Comparison of ENCODE assay signal across 18 cellular contexts in genomic region chr11:68022531-68022930, GRCh38. TPM values are rescaled to one million over a fixed set of nuclear protein-coding genes. Genes with fewer than 3 reads are reported as not detected.
A peak's percentile ranks its signal among the peaks of the same experiment; 100 is the strongest.
DNase-seq lines count a peak whose midpoint lies in the region; ATAC-seq and TF ChIP-seq lines count a peak whose summit lies in the region.
"Had no signal": no experiment of that assay in that cellular context is flagged by ENCODE, and none has a peak within 500 bp of the region (broad histone marks: within the 10 kb centered on the region; RNA-seq: fewer than 3 reads in every experiment).

No MANE protein-coding gene starts in this region.

- H3K27me3 Mint-ChIP-seq in T-helper 17 cell, result peaks cover 5% of the 10 kb centered on the region
- H3K27me3 Mint-ChIP-seq: CD4-positive, alpha-beta T cell had no signal

- peaks cover 2% of the 10 kb centered on the region for H3K79me1 ChIP-seq in neuronal stem cell (ENCODE audit: low read depth, low read length)

- peaks cover 40% of the 10 kb centered on the region for H3K4me1 ChIP-seq in BLaER1
- H3K4me1 ChIP-seq in neuronal stem cell (ENCODE audit: control insufficient read depth in 2 of 2, insufficient read depth in 1 of 2, low read depth in 1 of 2, low read length in 2 of 2), result peaks cover 10 to 16% of the 10 kb centered on the region in 2 donors
- no peaks in the 10 kb centered on the region for H3K4me1 ChIP-seq in prostate gland (replicated peaks)
- H3K4me1 ChIP-seq: BE2C had no signal

- H4K8ac ChIP-seq in neuronal stem cell (ENCODE audit: low read depth, low read length), result no peak overlapping the region

- H3K36me3 ChIP-seq in BLaER1 (peaks cover 29% of the 10 kb centered on the region; the same call in 1 of the 2 replicates), neuronal stem cell (replicated peaks in 1 of 2; ENCODE audit: control insufficient read depth in 2 of 2, insufficient read depth in 2 of 2, low read length in 2 of 2) (peaks cover 0 to 12% of the 10 kb centered on the region in 2 donors), prostate gland (no peaks in the 10 kb centered on the region)
- H3K36me3 ChIP-seq: BE2C had no signal

- no peaks in the 10 kb centered on the region for H3K4me1 Mint-ChIP-seq in T-helper 17 cell

- H3K27me3 ChIP-seq in BLaER1 (no peaks in the 10 kb centered on the region), neuronal stem cell (ENCODE audit: control insufficient read depth in 3 of 3, insufficient read depth in 3 of 3, low read depth in 1 of 3, low read length in 3 of 3) (no peaks in the 10 kb centered on the region), prostate gland (replicated peaks; ENCODE audit: insufficient read depth) (no peaks in the 10 kb centered on the region)
- H3K27me3 ChIP-seq: BE2C; BLaER1 treated with 17β-estradiol and CSF1 and Interleukin-3, amounts not matched to agents 10 nM and 100 nM had no signal

- no peak overlapping the region for H3K4me3 Mint-ChIP-seq in T-helper 17 cell
- H3K4me3 Mint-ChIP-seq: CD4-positive, alpha-beta T cell; CD8-positive, alpha-beta T cell had no signal

- no peak overlapping the region for H2BK5ac ChIP-seq in neuronal stem cell (ENCODE audit: low read length)

- H2BK120ac ChIP-seq in neuronal stem cell (ENCODE audit: low read depth, low read length), result no peak overlapping the region

- H3K9ac ChIP-seq in BLaER1, result no peak overlapping the region
- peak overlapping the region; percentile 39 for H3K9ac ChIP-seq in neuronal stem cell (ENCODE audit: low read depth, low read length, poor library complexity)

- TF ChIP-seq CTCF in RWPE1 (conservative IDR thresholded peaks at IDR 0.05; ENCODE audit: low read depth) (no peak), prostate gland (IDR thresholded peaks at IDR 0.05) (no peak)

- H3K27ac ChIP-seq in BLaER1 (peak overlapping the region; percentile 58; the same call in 1 of the 2 replicates), RWPE1 (peak overlapping the region; percentile 35), neuronal stem cell (replicated peaks; ENCODE audit: low read length) (no peak overlapping the region), prostate gland (no peak overlapping the region)
- H3K27ac ChIP-seq: C4-2B had no signal

- no peak overlapping the region for H3K18ac ChIP-seq in neuronal stem cell (ENCODE audit: low read length)

- no peak overlapping the region for H2AFZ ChIP-seq in neuronal stem cell (ENCODE audit: low read length)

- H2BK12ac ChIP-seq in neuronal stem cell (ENCODE audit: low read length), result no peak overlapping the region

- H3K36me3 Mint-ChIP-seq in T-helper 17 cell (ENCODE audit: low read depth), result no peaks in the 10 kb centered on the region
- H3K36me3 Mint-ChIP-seq: CD8-positive, alpha-beta T cell had no signal

- no peaks in the 10 kb centered on the region for H4K20me1 ChIP-seq in BLaER1

- WGBS in neuronal stem cell (ENCODE audit: extremely low coverage in 2 of 2, insufficient read length in 2 of 2, insufficient replicate concordance in 1 of 2), 2 donors, result no CpG with 5 or more reads among the region's 13 CpGs
- 86% methylated on average over 13 of the region's 13 CpGs for WGBS in prostate gland

- H3K27ac Mint-ChIP-seq in T-helper 17 cell, result no peak overlapping the region
- H3K27ac Mint-ChIP-seq: CD4-positive, alpha-beta T cell; CD8-positive, alpha-beta T cell had no signal

- POLR2A ChIA-PET in RWPE1 (lab: Yijun Ruan, JAX; ENCODE audit: low non-redundant PET), result no interaction called here

- H4K91ac ChIP-seq in neuronal stem cell (ENCODE audit: low read depth, low read length, poor library complexity), result no peak overlapping the region

- no peak overlapping the region for H3K4ac ChIP-seq in neuronal stem cell (ENCODE audit: low read length)

- no peak overlapping the region for H3K14ac ChIP-seq in neuronal stem cell (ENCODE audit: low read length)

- H3K4me2 ChIP-seq in BLaER1 (no peak overlapping the region), neuronal stem cell (ENCODE audit: insufficient read depth, low read length, poor library complexity, severe bottlenecking) (no peak overlapping the region)
- H3K4me2 ChIP-seq: BLaER1 treated with 17β-estradiol and CSF1 and Interleukin-3, amounts not matched to agents 10 nM and 100 nM had no signal

- CTCF ChIA-PET in RWPE1 (lab: Yijun Ruan, JAX), result interaction anchor here (1.2 kb wide), 1 partner anchor 23 kb away, joined by 4 read pairs; no protein-coding TSS in a partner anchor

- 0 out of 2 replicates have a peak, but pooled peaks cover 4% of the 10 kb centered on the region for H3K9me3 ChIP-seq in BLaER1
- H3K9me3 ChIP-seq in neuronal stem cell (replicated peaks in 1 of 2; ENCODE audit: control insufficient read depth in 2 of 2, insufficient read depth in 1 of 2, low read depth in 1 of 2, low read length in 2 of 2), result peaks cover 1 to 11% of the 10 kb centered on the region in 2 donors
- no peaks in the 10 kb centered on the region for H3K9me3 ChIP-seq in T-helper 17 cell (ENCODE audit: control insufficient read depth, low read length, poor library complexity, severe bottlenecking)
- H3K9me3 ChIP-seq in prostate gland, result no peaks in the 10 kb centered on the region
- H3K9me3 ChIP-seq: BE2C, Caco-2 had no signal

- no peak overlapping the region for H3K23ac ChIP-seq in neuronal stem cell (ENCODE audit: low read depth, low read length, poor library complexity)

- ATAC-seq in T-helper 17 cell, result no peak
- ATAC-seq: CD8-positive, alpha-beta T cell had no signal

- intact Hi-C loops in prostate gland (cut with DNase I), result no loop called here

- TF ChIP-seq POLR2A in prostate gland (IDR thresholded peaks at IDR 0.05), result no peak

- no peak overlapping the region for H2BK15ac ChIP-seq in neuronal stem cell (ENCODE audit: low read length)

- H3K4me3 ChIP-seq in BLaER1 (no peak overlapping the region), neuronal stem cell (ENCODE audit: low read length in 2 of 2) (no peak overlapping the region), prostate gland (no peak overlapping the region)
- H3K4me3 ChIP-seq: BLaER1 treated with 17β-estradiol and CSF1 and Interleukin-3, amounts not matched to agents 10 nM and 100 nM had no signal

- H2AK5ac ChIP-seq in neuronal stem cell (ENCODE audit: low read depth, low read length), result no peak overlapping the region

- DNase-seq in RWPE1 (ENCODE audit: low spot score) (no peak), neuronal stem cell (ENCODE audit: low spot score) (no peak), T-helper 17 cell (no peak), prostate gland (ENCODE audit: low spot score) (no peak), HCEC 1CT (no peak)
- DNase-seq: 8988T; ACHN; BE2C; Caco-2; Calu3; CD4-positive, alpha-beta T cell; CD8-positive, alpha-beta T cell; DMS79 treated with DMSO at 0.1 percent for 48 hours; GF-D8 had no signal

RNA-seq across cellular contexts. Expression of gene NDUFS8, which starts 8.0 kb away (rescaled TPM):
- polyA plus RNA-seq in neuronal stem cell (2013, experiment 1 of 2), result 144 TPM
- 148 TPM for polyA plus RNA-seq in neuronal stem cell (2013, experiment 2 of 2)
- total RNA-seq in T-helper 17 cell, result 10 to 100 TPM; 59.5 to 64.2 TPM
- 100 to 1,000 TPM; 247 to 274 TPM for total RNA-seq in prostate gland

RNA-seq across cellular contexts. Expression of gene ALDH3B1, which starts 12.4 kb away (rescaled TPM):
- polyA plus RNA-seq in neuronal stem cell (2013, experiment 1 of 2), result 0.25 TPM
- polyA plus RNA-seq in neuronal stem cell (2013, experiment 2 of 2), result 0.22 TPM
- total RNA-seq in T-helper 17 cell (1 to 10 TPM; 1.1 TPM), prostate gland (1 to 10 TPM; 7.2 to 7.9 TPM)
- total RNA-seq: A673; CD8-positive, alpha-beta T cell had no signal

RNA-seq across cellular contexts. Expression of gene TCIRG1, which starts 16.3 kb away (rescaled TPM):
- polyA plus RNA-seq in neuronal stem cell (2013, experiment 1 of 2), result 5.7 TPM
- 4.8 TPM for polyA plus RNA-seq in neuronal stem cell (2013, experiment 2 of 2)
- total RNA-seq in T-helper 17 cell, result 100 to 1,000 TPM; 187 to 207 TPM
- 100 to 1,000 TPM; 114 to 118 TPM for total RNA-seq in prostate gland

RNA-seq across cellular contexts. Expression of gene UNC93B1, which starts 18.6 kb away (rescaled TPM):
- polyA plus RNA-seq in neuronal stem cell (2013, experiment 1 of 2), result 4.9 TPM
- polyA plus RNA-seq in neuronal stem cell (2013, experiment 2 of 2), result 4.6 TPM
- 10 to 100 TPM; 24.7 to 27.2 TPM for total RNA-seq in T-helper 17 cell
- 10 to 100 TPM; 31.5 to 41.7 TPM for total RNA-seq in prostate gland

Comparison
In these comparisons a context has a peak if more than half of its experiments do, and no peak if none do; other contexts are left out.
1. H3K27ac ChIP-seq: peak in BLaER1 (single experiment) and RWPE1 (single experiment); none in neuronal stem cell (single experiment) and prostate gland (0 of 2).